ENCODE assay signal across 28 cellular contexts in the genomic region with DNA sequence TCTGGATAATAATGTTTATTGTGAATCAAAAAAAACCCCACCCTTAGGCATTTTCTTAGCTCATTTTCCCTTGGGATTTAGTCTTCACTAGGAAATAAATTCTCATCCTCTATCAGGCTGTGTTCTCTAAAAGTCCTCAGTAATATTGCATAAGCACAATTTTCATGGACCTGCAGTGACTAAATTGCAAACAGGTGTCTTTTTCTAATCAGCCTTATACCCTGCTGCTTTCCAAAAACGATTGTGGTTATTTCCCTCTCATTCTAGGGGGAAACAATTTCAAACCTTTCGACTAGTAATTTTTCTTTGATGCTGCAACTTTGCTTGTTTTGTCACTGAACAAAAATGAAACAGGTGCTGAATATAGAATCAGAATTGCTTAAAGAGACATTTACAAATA.
"Had no signal": no experiment of that assay in that cellular context is flagged by ENCODE, and none has a peak within 500 bp of the region (broad histone marks: within the 10 kb centered on the region; RNA-seq: fewer than 3 reads in every experiment).

No MANE protein-coding gene starts in this region.

- H3K4me1 ChIP-seq: parathyroid adenoma, psoas muscle, right lobe of liver, sigmoid colon, stomach, thyroid gland, tibial nerve, upper lobe of left lung had no signal

- H3K27me3 ChIP-seq: ovary, right lobe of liver, sigmoid colon, stomach, thyroid gland, tibial nerve, upper lobe of left lung had no signal

- H3K27ac ChIP-seq: ovary, parathyroid adenoma, psoas muscle, right lobe of liver, sigmoid colon, stomach, thoracic aorta, thyroid gland, tibial nerve, upper lobe of left lung had no signal

- H3K4me3 ChIP-seq: ovary, psoas muscle, right lobe of liver, sigmoid colon, stomach, thoracic aorta, thyroid gland, tibial nerve, upper lobe of left lung had no signal

- H3K79me2 ChIP-seq: parathyroid adenoma had no signal

- DNase-seq: naive thymus-derived CD8-positive, alpha-beta T cell; nephron progenitor cell; occipital lobe; ovary; posterior cingulate gyrus; psoas muscle; right cardiac atrium; right lobe of liver; sigmoid colon; small intestine; stimulated activated CD4-positive, alpha-beta T cell treated with anti-CD3 and anti-CD28 coated beads, Interleukin-15, amount 100 ng/mL, for 24 hours; stimulated activated CD4-positive, alpha-beta T cell treated with anti-CD3 and anti-CD28 coated beads, Interleukin-2, amount 100 ng/mL, for 24 hours; stimulated activated CD4-positive, alpha-beta T cell treated with anti-CD3 and anti-CD28 coated beads, Interleukin-2, amount 100 ng/mL, for 48 hours; stimulated activated CD4-positive, alpha-beta T cell treated with anti-CD3 and anti-CD28 coated beads, Interleukin-4, amount 100 ng/mL, for 24 hours; stimulated activated naive B cell treated with anti-CD40 and anti-IgM and Interleukin-4, amounts not matched to agents 10 μg/mL and 1 μg/mL and 100 μg/mL, for 72 hours; stimulated activated naive CD4-positive, alpha-beta T cell treated with Interleukin-2 at 50 U/mL for 16 hours; stomach; thyroid gland; trophoblast cell; upper lobe of left lung had no signal

- H3K9me3 ChIP-seq: ovary, psoas muscle, right lobe of liver, sigmoid colon, stomach, thoracic aorta, thyroid gland, tibial nerve, upper lobe of left lung had no signal

- H3K27ac Mint-ChIP-seq: naive thymus-derived CD8-positive, alpha-beta T cell; natural killer cell treated with Interleukin-12 subunit alpha and Interleukin-12 subunit beta and Interleukin-15 and Interleukin-18, amount 100 ng/mL, for 72 hours; nephron progenitor cell; progenitor cell of endocrine pancreas; stimulated activated effector memory CD8-positive, alpha-beta T cell treated with anti-CD3 and anti-CD28 coated beads, Interleukin-12 subunit alpha, Interleukin-12 subunit beta, amount 100 ng/mL, for 72 hours; stimulated activated naive B cell treated with anti-CD40 and anti-IgM and Interleukin-4, amounts not matched to agents 10 μg/mL and 1 μg/mL and 100 μg/mL, for 72 hours; stimulated activated naive CD8-positive, alpha-beta T cell treated with anti-CD3 and anti-CD28 coated beads, Interleukin-15, Interleukin-2, amounts not matched to agents 100 ng/mL and 50 ng/mL, for 24 hours had no signal

- ATAC-seq: naive thymus-derived CD8-positive, alpha-beta T cell; natural killer cell treated with Interleukin-12 subunit alpha and Interleukin-12 subunit beta and Interleukin-15 and Interleukin-18, amount 100 ng/mL, for 72 hours; psoas muscle; right cardiac atrium; right lobe of liver; stimulated activated effector memory CD8-positive, alpha-beta T cell treated with anti-CD3 and anti-CD28 coated beads, Interleukin-12 subunit alpha, Interleukin-12 subunit beta, amount 100 ng/mL, for 72 hours; stimulated activated naive B cell treated with anti-CD40 and anti-IgM and Interleukin-4, amounts not matched to agents 10 μg/mL and 1 μg/mL and 100 μg/mL, for 72 hours had no signal

- H3K36me3 ChIP-seq: ovary, right lobe of liver, sigmoid colon, stomach, thoracic aorta, thyroid gland, tibial nerve, upper lobe of left lung had no signal

- H3K9ac ChIP-seq: parathyroid adenoma had no signal

- H3K4me3 Mint-ChIP-seq: naive thymus-derived CD8-positive, alpha-beta T cell; natural killer cell treated with Interleukin-12 subunit alpha and Interleukin-12 subunit beta and Interleukin-15 and Interleukin-18, amount 100 ng/mL, for 72 hours; nephron progenitor cell; neural crest cell; stimulated activated effector memory CD8-positive, alpha-beta T cell treated with anti-CD3 and anti-CD28 coated beads, Interleukin-12 subunit alpha, Interleukin-12 subunit beta, amount 100 ng/mL, for 72 hours; stimulated activated naive B cell treated with anti-CD40 and anti-IgM and Interleukin-4, amounts not matched to agents 10 μg/mL and 1 μg/mL and 100 μg/mL, for 72 hours; stimulated activated naive CD8-positive, alpha-beta T cell treated with anti-CD3 and anti-CD28 coated beads, Interleukin-15, Interleukin-2, amounts not matched to agents 100 ng/mL and 50 ng/mL, for 24 hours had no signal

- H3K9me3 Mint-ChIP-seq: neural crest cell had no signal

- H3K4me1 Mint-ChIP-seq: naive thymus-derived CD8-positive, alpha-beta T cell; nephron progenitor cell; neural crest cell; stimulated activated effector memory CD8-positive, alpha-beta T cell treated with anti-CD3 and anti-CD28 coated beads, Interleukin-12 subunit alpha, Interleukin-12 subunit beta, amount 100 ng/mL, for 72 hours; stimulated activated naive B cell treated with anti-CD40 and anti-IgM and Interleukin-4, amounts not matched to agents 10 μg/mL and 1 μg/mL and 100 μg/mL, for 72 hours had no signal

- H3K36me3 Mint-ChIP-seq: naive thymus-derived CD8-positive, alpha-beta T cell; natural killer cell treated with Interleukin-12 subunit alpha and Interleukin-12 subunit beta and Interleukin-15 and Interleukin-18, amount 100 ng/mL, for 72 hours; stimulated activated effector memory CD8-positive, alpha-beta T cell treated with anti-CD3 and anti-CD28 coated beads, Interleukin-12 subunit alpha, Interleukin-12 subunit beta, amount 100 ng/mL, for 72 hours; stimulated activated naive B cell treated with anti-CD40 and anti-IgM and Interleukin-4, amounts not matched to agents 10 μg/mL and 1 μg/mL and 100 μg/mL, for 72 hours had no signal

- H3K27me3 Mint-ChIP-seq: naive thymus-derived CD8-positive, alpha-beta T cell; natural killer cell treated with Interleukin-12 subunit alpha and Interleukin-12 subunit beta and Interleukin-15 and Interleukin-18, amount 100 ng/mL, for 72 hours; progenitor cell of endocrine pancreas; stimulated activated naive B cell treated with anti-CD40 and anti-IgM and Interleukin-4, amounts not matched to agents 10 μg/mL and 1 μg/mL and 100 μg/mL, for 72 hours; stimulated activated naive CD8-positive, alpha-beta T cell treated with anti-CD3 and anti-CD28 coated beads, Interleukin-15, Interleukin-2, amounts not matched to agents 100 ng/mL and 50 ng/mL, for 24 hours had no signal

- H2AFZ ChIP-seq: parathyroid adenoma had no signal
